In genomic region chr9:133147412-133148271, GRCh38 we compare ENCODE assay signal across 8 cellular contexts. TPM values are rescaled to one million over a fixed set of nuclear protein-coding genes. Genes with fewer than 3 reads are reported as not detected.
A peak's percentile ranks its signal among the peaks of the same experiment; 100 is the strongest.
DNase-seq lines count a peak whose midpoint lies in the region; ATAC-seq and TF ChIP-seq lines count a peak whose summit lies in the region.

No MANE protein-coding gene starts in this region.

- intact Hi-C loops in breast epithelium (cut with DNase I; ENCODE audit: low total_unique reads) = loop anchor here (2.0 kb wide), 1 partner anchor 45 kb away; no protein-coding TSS in a partner anchor

- peak; percentile 91 for TF ChIP-seq CTCF in WERI-Rb-1 (IDR thresholded peaks at IDR 0.05; ENCODE audit: low read depth, low read length)
- TF ChIP-seq CTCF in breast epithelium (IDR thresholded peaks at IDR 0.05) = peak; percentile 97 to 99 (median 98)

- H3K4me1 ChIP-seq in ACC112 (ENCODE audit: control insufficient read depth, insufficient read depth, low read length, unreplicated experiment) (peaks cover 6% of the 10 kb centered on the region), breast epithelium (peaks cover 3 to 26% of the 10 kb centered on the region in 2 donors)

- H3K79me2 ChIP-seq in ACC112 (ENCODE audit: control insufficient read depth, insufficient read depth, low read length, unreplicated experiment) = peaks cover 5% of the 10 kb centered on the region

- H3K27ac ChIP-seq in ACC112 (ENCODE audit: low read depth, low read length) (peak overlapping the region; percentile 22; the same call in 1 of the 2 replicates), WERI-Rb-1 (peak overlapping the region; percentile 86), breast epithelium (peak overlapping the region; percentile 95 to 98)

- no peak for TF ChIP-seq POLR2A in breast epithelium (IDR thresholded peaks at IDR 0.05)

- H3K4me3 ChIP-seq in ACC112 (ENCODE audit: low read depth, low read length) = peak overlapping the region; percentile 89
- H3K4me3 ChIP-seq in WERI-Rb-1 (ENCODE audit: low read depth, low read length) = peak overlapping the region; percentile 88
- peak overlapping the region; percentile 60 to 91 (median 79) for H3K4me3 ChIP-seq in breast epithelium

- H3K9me3 ChIP-seq in WERI-Rb-1 (ENCODE audit: severe bottlenecking) (no peaks in the 10 kb centered on the region), breast epithelium (no peaks in the 10 kb centered on the region)

- H2AFZ ChIP-seq in ACC112 (ENCODE audit: low read length, unreplicated experiment) = no peak overlapping the region

- ATAC-seq in GM18907 (IDR thresholded peaks at IDR 0.05; ENCODE audit: unreplicated experiment) (peak; percentile 19), GM19452 (IDR thresholded peaks at IDR 0.05; ENCODE audit: unreplicated experiment) (no peak)

- H3K27me3 ChIP-seq in ACC112 (ENCODE audit: insufficient read depth, low read length) = no peaks in the 10 kb centered on the region
- H3K27me3 ChIP-seq in WERI-Rb-1 (ENCODE audit: insufficient read depth, low read depth, severe bottlenecking) = no peaks in the 10 kb centered on the region
- H3K27me3 ChIP-seq in breast epithelium = no peaks in the 10 kb centered on the region

- DNase-seq in NCI-H2029 (lab: John Stamatoyannopoulos, UW) = peak; percentile 76
- peak; percentile 74 for DNase-seq in WERI-Rb-1
- peak; percentile 84 to 86 for DNase-seq in breast epithelium (ENCODE audit: low spot score in 2 of 2)
- peak; percentile 43 for DNase-seq in iris pigment epithelial cell (ENCODE audit: low read depth)
- DNase-seq in stimulated activated CD4-positive, alpha-beta T cell treated with anti-CD3 and anti-CD28 coated beads, Interleukin-12 subunit alpha, Interleukin-12 subunit beta, amount 100 ng/mL, for 24 hours (ENCODE audit: low read depth in 2 of 2) = peak; percentile 62 to 82

- no peaks in the 10 kb centered on the region for H3K36me3 ChIP-seq in ACC112 (ENCODE audit: insufficient read depth, low read length)
- H3K36me3 ChIP-seq in WERI-Rb-1 = peaks cover 9% of the 10 kb centered on the region; the same call in 1 of the 2 replicates
- H3K36me3 ChIP-seq in breast epithelium = no peaks in the 10 kb centered on the region

RNA-seq across cellular contexts. Expression of gene GBGT1, which starts 16.1 kb away (rescaled TPM):
- total RNA-seq in breast epithelium = 10 to 100 TPM; 14.8 to 21.3 (median 15.0) TPM

RNA-seq across cellular contexts. Expression of gene RALGDS, which starts 26.6 kb away (rescaled TPM):
- 10 to 100 TPM; 52.0 to 94.1 (median 79.3) TPM for total RNA-seq in breast epithelium

Comparison
In these comparisons a context has a peak if more than half of its experiments do, and no peak if none do; other contexts are left out.
1. H3K27ac ChIP-seq: peak in every context shown above with its lines; median percentile 96 in breast epithelium; 86 in WERI-Rb-1; 22 in ACC112.